ENCODE assay signal across 1 cellular context in the genomic region with DNA sequence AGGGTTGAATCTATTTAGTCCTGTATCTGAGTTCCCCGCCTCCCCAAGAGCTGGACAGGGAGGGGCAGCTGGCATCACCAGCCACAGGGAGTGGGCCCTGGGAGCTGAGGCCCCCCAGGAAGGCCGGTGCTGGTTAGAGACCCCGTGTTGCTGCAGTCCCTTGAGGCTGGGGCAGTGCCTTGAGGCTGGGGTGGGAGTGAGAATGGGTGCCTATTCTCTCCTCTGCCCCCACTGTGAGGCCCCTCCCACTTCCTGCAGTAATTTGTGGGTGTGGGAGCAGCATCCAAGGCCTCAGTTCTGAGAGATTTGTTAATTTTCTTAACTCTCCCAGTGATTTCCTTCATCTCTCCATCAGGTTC.
TF ChIP-seq lines count a peak whose summit lies in the region.

No MANE protein-coding gene starts in this region.

TF ChIP-seq in WTC11, 78 proteins besides CTCF, POLR2A, EP300 and RAD21:
- TF ChIP-seq, protein P1, sequence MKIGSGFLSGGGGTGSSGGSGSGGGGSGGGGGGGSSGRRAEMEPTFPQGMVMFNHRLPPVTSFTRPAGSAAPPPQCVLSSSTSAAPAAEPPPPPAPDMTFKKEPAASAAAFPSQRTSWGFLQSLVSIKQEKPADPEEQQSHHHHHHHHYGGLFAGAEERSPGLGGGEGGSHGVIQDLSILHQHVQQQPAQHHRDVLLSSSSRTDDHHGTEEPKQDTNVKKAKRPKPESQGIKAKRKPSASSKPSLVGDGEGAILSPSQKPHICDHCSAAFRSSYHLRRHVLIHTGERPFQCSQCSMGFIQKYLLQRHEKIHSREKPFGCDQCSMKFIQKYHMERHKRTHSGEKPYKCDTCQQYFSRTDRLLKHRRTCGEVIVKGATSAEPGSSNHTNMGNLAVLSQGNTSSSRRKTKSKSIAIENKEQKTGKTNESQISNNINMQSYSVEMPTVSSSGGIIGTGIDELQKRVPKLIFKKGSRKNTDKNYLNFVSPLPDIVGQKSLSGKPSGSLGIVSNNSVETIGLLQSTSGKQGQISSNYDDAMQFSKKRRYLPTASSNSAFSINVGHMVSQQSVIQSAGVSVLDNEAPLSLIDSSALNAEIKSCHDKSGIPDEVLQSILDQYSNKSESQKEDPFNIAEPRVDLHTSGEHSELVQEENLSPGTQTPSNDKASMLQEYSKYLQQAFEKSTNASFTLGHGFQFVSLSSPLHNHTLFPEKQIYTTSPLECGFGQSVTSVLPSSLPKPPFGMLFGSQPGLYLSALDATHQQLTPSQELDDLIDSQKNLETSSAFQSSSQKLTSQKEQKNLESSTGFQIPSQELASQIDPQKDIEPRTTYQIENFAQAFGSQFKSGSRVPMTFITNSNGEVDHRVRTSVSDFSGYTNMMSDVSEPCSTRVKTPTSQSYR (CRISPR knock-in tag; IDR thresholded peaks at IDR 0.05): no peak
- TF ChIP-seq ESRRA (CRISPR knock-in tag; IDR thresholded peaks at IDR 0.05; ENCODE audit: borderline replicate concordance) (no peak), NR1H2 (CRISPR knock-in tag; IDR thresholded peaks at IDR 0.05) (no peak), NR3C1 (CRISPR knock-in tag; conservative IDR thresholded peaks at IDR 0.05; ENCODE audit: low read depth) (no peak), ZNF396 (CRISPR knock-in tag; IDR thresholded peaks at IDR 0.05; ENCODE audit: borderline replicate concordance) (no peak), TCF7 (CRISPR knock-in tag; IDR thresholded peaks at IDR 0.05; ENCODE audit: low read depth) (no peak), ZNF138 (CRISPR knock-in tag; conservative IDR thresholded peaks at IDR 0.05) (no peak)
- TF ChIP-seq, protein P2, sequence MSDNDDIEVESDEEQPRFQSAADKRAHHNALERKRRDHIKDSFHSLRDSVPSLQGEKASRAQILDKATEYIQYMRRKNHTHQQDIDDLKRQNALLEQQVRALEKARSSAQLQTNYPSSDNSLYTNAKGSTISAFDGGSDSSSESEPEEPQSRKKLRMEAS (CRISPR knock-in tag; IDR thresholded peaks at IDR 0.05): no peak
- TF ChIP-seq, protein P3, sequence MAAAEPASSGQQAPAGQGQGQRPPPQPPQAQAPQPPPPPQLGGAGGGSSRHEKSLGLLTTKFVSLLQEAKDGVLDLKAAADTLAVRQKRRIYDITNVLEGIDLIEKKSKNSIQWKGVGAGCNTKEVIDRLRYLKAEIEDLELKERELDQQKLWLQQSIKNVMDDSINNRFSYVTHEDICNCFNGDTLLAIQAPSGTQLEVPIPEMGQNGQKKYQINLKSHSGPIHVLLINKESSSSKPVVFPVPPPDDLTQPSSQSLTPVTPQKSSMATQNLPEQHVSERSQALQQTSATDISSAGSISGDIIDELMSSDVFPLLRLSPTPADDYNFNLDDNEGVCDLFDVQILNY (CRISPR knock-in tag; IDR thresholded peaks at IDR 0.05): no peak
- TF ChIP-seq, protein P4, sequence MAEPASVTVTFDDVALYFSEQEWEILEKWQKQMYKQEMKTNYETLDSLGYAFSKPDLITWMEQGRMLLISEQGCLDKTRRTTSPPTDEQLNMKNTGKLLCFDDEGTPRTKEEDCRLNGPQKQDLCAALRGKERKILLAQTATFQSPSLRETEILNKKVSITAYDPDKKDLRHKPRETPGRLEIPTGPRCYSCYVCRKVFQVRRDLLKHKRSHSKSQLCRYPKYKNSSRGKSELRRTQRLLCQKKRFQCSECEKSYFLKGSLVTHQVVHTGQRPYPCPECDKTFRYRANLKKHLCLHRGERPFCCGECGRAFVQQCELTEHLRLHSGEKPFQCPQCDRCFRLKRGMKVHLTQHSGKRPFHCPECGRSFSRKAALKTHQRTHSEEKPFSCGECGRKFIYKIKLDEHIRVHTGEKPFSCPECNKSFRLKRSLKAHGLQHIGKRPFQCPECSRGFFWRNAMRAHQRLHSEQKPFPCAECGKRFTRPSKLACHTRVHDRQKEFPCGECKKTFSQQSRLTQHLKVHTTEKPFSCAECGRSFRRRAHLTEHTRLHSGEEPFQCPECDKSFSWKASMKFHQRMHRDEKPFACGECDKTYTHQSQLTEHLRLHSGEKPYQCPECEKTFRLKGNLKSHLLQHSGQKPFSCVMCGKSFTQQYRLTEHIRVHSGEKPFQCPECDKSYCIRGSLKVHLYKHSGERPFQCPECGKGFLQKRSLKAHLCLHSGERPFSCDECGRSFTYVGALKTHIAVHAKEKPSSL (CRISPR knock-in tag; conservative IDR thresholded peaks at IDR 0.05): no peak
- TF ChIP-seq, protein P5, sequence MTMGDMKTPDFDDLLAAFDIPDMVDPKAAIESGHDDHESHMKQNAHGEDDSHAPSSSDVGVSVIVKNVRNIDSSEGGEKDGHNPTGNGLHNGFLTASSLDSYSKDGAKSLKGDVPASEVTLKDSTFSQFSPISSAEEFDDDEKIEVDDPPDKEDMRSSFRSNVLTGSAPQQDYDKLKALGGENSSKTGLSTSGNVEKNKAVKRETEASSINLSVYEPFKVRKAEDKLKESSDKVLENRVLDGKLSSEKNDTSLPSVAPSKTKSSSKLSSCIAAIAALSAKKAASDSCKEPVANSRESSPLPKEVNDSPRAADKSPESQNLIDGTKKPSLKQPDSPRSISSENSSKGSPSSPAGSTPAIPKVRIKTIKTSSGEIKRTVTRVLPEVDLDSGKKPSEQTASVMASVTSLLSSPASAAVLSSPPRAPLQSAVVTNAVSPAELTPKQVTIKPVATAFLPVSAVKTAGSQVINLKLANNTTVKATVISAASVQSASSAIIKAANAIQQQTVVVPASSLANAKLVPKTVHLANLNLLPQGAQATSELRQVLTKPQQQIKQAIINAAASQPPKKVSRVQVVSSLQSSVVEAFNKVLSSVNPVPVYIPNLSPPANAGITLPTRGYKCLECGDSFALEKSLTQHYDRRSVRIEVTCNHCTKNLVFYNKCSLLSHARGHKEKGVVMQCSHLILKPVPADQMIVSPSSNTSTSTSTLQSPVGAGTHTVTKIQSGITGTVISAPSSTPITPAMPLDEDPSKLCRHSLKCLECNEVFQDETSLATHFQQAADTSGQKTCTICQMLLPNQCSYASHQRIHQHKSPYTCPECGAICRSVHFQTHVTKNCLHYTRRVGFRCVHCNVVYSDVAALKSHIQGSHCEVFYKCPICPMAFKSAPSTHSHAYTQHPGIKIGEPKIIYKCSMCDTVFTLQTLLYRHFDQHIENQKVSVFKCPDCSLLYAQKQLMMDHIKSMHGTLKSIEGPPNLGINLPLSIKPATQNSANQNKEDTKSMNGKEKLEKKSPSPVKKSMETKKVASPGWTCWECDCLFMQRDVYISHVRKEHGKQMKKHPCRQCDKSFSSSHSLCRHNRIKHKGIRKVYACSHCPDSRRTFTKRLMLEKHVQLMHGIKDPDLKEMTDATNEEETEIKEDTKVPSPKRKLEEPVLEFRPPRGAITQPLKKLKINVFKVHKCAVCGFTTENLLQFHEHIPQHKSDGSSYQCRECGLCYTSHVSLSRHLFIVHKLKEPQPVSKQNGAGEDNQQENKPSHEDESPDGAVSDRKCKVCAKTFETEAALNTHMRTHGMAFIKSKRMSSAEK (CRISPR knock-in tag; IDR thresholded peaks at IDR 0.05; ENCODE audit: borderline replicate concordance): no peak
- TF ChIP-seq, protein P6, sequence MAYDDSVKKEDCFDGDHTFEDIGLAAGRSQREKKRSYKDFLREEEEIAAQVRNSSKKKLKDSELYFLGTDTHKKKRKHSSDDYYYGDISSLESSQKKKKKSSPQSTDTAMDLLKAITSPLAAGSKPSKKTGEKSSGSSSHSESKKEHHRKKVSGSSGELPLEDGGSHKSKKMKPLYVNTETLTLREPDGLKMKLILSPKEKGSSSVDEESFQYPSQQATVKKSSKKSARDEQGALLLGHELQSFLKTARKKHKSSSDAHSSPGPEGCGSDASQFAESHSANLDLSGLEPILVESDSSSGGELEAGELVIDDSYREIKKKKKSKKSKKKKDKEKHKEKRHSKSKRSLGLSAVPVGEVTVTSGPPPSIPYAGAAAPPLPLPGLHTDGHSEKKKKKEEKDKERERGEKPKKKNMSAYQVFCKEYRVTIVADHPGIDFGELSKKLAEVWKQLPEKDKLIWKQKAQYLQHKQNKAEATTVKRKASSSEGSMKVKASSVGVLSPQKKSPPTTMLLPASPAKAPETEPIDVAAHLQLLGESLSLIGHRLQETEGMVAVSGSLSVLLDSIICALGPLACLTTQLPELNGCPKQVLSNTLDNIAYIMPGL (CRISPR knock-in tag; IDR thresholded peaks at IDR 0.05): no peak
- TF ChIP-seq, protein P7, sequence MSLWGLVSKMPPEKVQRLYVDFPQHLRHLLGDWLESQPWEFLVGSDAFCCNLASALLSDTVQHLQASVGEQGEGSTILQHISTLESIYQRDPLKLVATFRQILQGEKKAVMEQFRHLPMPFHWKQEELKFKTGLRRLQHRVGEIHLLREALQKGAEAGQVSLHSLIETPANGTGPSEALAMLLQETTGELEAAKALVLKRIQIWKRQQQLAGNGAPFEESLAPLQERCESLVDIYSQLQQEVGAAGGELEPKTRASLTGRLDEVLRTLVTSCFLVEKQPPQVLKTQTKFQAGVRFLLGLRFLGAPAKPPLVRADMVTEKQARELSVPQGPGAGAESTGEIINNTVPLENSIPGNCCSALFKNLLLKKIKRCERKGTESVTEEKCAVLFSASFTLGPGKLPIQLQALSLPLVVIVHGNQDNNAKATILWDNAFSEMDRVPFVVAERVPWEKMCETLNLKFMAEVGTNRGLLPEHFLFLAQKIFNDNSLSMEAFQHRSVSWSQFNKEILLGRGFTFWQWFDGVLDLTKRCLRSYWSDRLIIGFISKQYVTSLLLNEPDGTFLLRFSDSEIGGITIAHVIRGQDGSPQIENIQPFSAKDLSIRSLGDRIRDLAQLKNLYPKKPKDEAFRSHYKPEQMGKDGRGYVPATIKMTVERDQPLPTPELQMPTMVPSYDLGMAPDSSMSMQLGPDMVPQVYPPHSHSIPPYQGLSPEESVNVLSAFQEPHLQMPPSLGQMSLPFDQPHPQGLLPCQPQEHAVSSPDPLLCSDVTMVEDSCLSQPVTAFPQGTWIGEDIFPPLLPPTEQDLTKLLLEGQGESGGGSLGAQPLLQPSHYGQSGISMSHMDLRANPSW (CRISPR knock-in tag; conservative IDR thresholded peaks at IDR 0.05; ENCODE audit: low read depth): no peak
- TF ChIP-seq, protein P8, sequence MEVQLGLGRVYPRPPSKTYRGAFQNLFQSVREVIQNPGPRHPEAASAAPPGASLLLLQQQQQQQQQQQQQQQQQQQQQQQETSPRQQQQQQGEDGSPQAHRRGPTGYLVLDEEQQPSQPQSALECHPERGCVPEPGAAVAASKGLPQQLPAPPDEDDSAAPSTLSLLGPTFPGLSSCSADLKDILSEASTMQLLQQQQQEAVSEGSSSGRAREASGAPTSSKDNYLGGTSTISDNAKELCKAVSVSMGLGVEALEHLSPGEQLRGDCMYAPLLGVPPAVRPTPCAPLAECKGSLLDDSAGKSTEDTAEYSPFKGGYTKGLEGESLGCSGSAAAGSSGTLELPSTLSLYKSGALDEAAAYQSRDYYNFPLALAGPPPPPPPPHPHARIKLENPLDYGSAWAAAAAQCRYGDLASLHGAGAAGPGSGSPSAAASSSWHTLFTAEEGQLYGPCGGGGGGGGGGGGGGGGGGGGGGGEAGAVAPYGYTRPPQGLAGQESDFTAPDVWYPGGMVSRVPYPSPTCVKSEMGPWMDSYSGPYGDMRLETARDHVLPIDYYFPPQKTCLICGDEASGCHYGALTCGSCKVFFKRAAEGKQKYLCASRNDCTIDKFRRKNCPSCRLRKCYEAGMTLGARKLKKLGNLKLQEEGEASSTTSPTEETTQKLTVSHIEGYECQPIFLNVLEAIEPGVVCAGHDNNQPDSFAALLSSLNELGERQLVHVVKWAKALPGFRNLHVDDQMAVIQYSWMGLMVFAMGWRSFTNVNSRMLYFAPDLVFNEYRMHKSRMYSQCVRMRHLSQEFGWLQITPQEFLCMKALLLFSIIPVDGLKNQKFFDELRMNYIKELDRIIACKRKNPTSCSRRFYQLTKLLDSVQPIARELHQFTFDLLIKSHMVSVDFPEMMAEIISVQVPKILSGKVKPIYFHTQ (CRISPR knock-in tag; IDR thresholded peaks at IDR 0.05): no peak
